Comparison of ENCODE assay signal across 11 cellular contexts in genomic region chr18:58552057-58552461, GRCh38.
DNase-seq lines count a peak whose midpoint lies in the region; ATAC-seq and TF ChIP-seq lines count a peak whose summit lies in the region.
"Had no signal": no experiment of that assay in that cellular context is flagged by ENCODE, and none has a peak within 500 bp of the region (broad histone marks: within the 10 kb centered on the region; RNA-seq: fewer than 3 reads in every experiment).

No MANE protein-coding gene starts in this region.

- peaks cover 5 to 9% of the 10 kb centered on the region in 2 donors for H3K4me1 Mint-ChIP-seq in natural killer cell treated with Interleukin-12 subunit alpha and Interleukin-12 subunit beta and Interleukin-15 and Interleukin-18, amount 100 ng/mL, for 72 hours (ENCODE audit: low read depth in 2 of 2)

- TF ChIP-seq CTCF in left lung (IDR thresholded peaks at IDR 0.05) = no peak

- H3K27ac ChIP-seq in left lung = no peak overlapping the region
- H3K27ac ChIP-seq: SJSA1, upper lobe of right lung had no signal

- H3K27me3 ChIP-seq in adipocyte (replicated peaks; ENCODE audit: control insufficient read depth, insufficient read depth, low read length) (no peaks in the 10 kb centered on the region), left lung (no peaks in the 10 kb centered on the region)
- H3K27me3 ChIP-seq: SJSA1, upper lobe of right lung had no signal

- H3K4me1 ChIP-seq in adipocyte (ENCODE audit: control insufficient read depth, insufficient read depth, low read length) (no peaks in the 10 kb centered on the region), left lung (no peaks in the 10 kb centered on the region)
- H3K4me1 ChIP-seq: upper lobe of right lung had no signal

- H3K4me3 Mint-ChIP-seq in natural killer cell treated with Interleukin-12 subunit alpha and Interleukin-12 subunit beta and Interleukin-15 and Interleukin-18, amount 100 ng/mL, for 72 hours = no peak overlapping the region
- H3K4me3 Mint-ChIP-seq: dendritic cell treated with granulocyte-macrophage colony-stimulating factor and Interleukin-4, amounts not matched to agents 40 ng/mL and 50 ng/mL, for 4 days had no signal

- peak; percentile 73 for DNase-seq in DMS53 (lab: John Stamatoyannopoulos, UW)
- DNase-seq in adipocyte (ENCODE audit: low read depth) = peak; percentile 23
- DNase-seq in GM19240 (ENCODE audit: insufficient read length, low spot score) = no peak
- DNase-seq in natural killer cell treated with Interleukin-12 subunit alpha and Interleukin-12 subunit beta and Interleukin-15 and Interleukin-18, amount 100 ng/mL, for 72 hours (ENCODE audit: low spot score) = no peak
- no peak for DNase-seq in left lung
- DNase-seq: upper lobe of right lung had no signal

- no peaks in the 10 kb centered on the region for H3K36me3 Mint-ChIP-seq in natural killer cell treated with Interleukin-12 subunit alpha and Interleukin-12 subunit beta and Interleukin-15 and Interleukin-18, amount 100 ng/mL, for 72 hours

- no peak overlapping the region for H3K4me3 ChIP-seq in adipocyte (ENCODE audit: low read length)
- no peak overlapping the region for H3K4me3 ChIP-seq in left lung
- H3K4me3 ChIP-seq: SJSA1, upper lobe of right lung had no signal

- H3K9me3 Mint-ChIP-seq in natural killer cell treated with Interleukin-12 subunit alpha and Interleukin-12 subunit beta and Interleukin-15 and Interleukin-18, amount 100 ng/mL, for 72 hours = no peaks in the 10 kb centered on the region
- H3K9me3 Mint-ChIP-seq: dendritic cell treated with granulocyte-macrophage colony-stimulating factor and Interleukin-4, amounts not matched to agents 40 ng/mL and 50 ng/mL, for 4 days had no signal

- H3K9me3 ChIP-seq in adipocyte (ENCODE audit: control insufficient read depth, low read length) (no peaks in the 10 kb centered on the region), left lung (no peaks in the 10 kb centered on the region)
- H3K9me3 ChIP-seq: SJSA1, upper lobe of right lung had no signal

- ATAC-seq in GM19025 (IDR thresholded peaks at IDR 0.05; ENCODE audit: low read depth, unreplicated experiment) (peak; percentile 71), HG03095 (IDR thresholded peaks at IDR 0.05; ENCODE audit: unreplicated experiment) (peak; percentile 77), left lung (no peak), GM18873 (IDR thresholded peaks at IDR 0.05; ENCODE audit: low FRiP score, unreplicated experiment) (no peak)
- ATAC-seq in natural killer cell treated with Interleukin-12 subunit alpha and Interleukin-12 subunit beta and Interleukin-15 and Interleukin-18, amount 100 ng/mL, for 72 hours = no peak
- ATAC-seq: upper lobe of right lung had no signal

- H3K36me3 ChIP-seq in adipocyte (ENCODE audit: control insufficient read depth, insufficient read depth, low read length, severe bottlenecking) (no peaks in the 10 kb centered on the region), left lung (no peaks in the 10 kb centered on the region)
- H3K36me3 ChIP-seq: upper lobe of right lung had no signal

- H3K9ac ChIP-seq in adipocyte (ENCODE audit: low read length) = no peak overlapping the region

- no peak overlapping the region for H3K27ac Mint-ChIP-seq in natural killer cell treated with Interleukin-12 subunit alpha and Interleukin-12 subunit beta and Interleukin-15 and Interleukin-18, amount 100 ng/mL, for 72 hours
- H3K27ac Mint-ChIP-seq: dendritic cell treated with granulocyte-macrophage colony-stimulating factor and Interleukin-4, amounts not matched to agents 40 ng/mL and 50 ng/mL, for 4 days had no signal

- intact Hi-C loops in left lung (cut with DNase I) = no loop called here

- peaks cover 0 to 19% of the 10 kb centered on the region in 2 donors for H3K27me3 Mint-ChIP-seq in natural killer cell treated with Interleukin-12 subunit alpha and Interleukin-12 subunit beta and Interleukin-15 and Interleukin-18, amount 100 ng/mL, for 72 hours

Comparison
In these comparisons a context has a peak if more than half of its experiments do, and no peak if none do; other contexts are left out.
1. DNase-seq: peak in DMS53 (single experiment) and adipocyte (single experiment); none in GM19240 (single experiment), natural killer cell treated with Interleukin-12 subunit alpha and Interleukin-12 subunit beta and Interleukin-15 and Interleukin-18, amount 100 ng/mL, for 72 hours (single experiment) and left lung (0 of 2).
2. ATAC-seq: peak in GM19025 (single experiment) and HG03095 (single experiment); none in natural killer cell treated with Interleukin-12 subunit alpha and Interleukin-12 subunit beta and Interleukin-15 and Interleukin-18, amount 100 ng/mL, for 72 hours (0 of 2), left lung (single experiment) and GM18873 (single experiment).